Comparison of ENCODE assay signal across 12 cellular contexts in the genomic region with DNA sequence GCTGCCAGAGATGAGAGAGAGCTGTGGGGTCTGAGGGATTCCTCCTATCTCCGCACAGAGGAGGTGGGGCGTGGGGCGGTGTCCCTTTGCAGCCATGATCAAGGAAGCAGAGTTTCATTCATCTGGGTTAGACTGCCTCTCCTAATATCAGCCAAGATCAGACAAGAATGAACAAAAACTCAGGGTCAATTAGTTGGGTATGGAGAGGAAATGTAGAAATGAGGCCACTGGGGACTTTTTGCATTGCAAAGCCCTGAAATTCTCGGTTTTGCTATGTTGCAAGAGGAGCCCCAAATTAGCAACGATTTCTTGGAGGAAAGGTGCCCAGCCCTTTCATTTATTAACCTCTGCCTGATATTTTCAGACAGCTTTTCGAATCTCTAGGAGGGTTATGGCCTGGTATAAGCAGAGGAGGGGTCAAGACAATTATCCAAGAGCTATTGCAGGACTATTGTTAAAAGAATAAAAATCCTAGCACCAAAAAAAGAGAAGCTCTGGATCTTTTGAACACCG. TPM values are rescaled to one million over a fixed set of nuclear protein-coding genes. Genes with fewer than 3 reads are reported as not detected.
DNase-seq lines count a peak whose midpoint lies in the region; ATAC-seq and TF ChIP-seq lines count a peak whose summit lies in the region.
"Had no signal": no experiment of that assay in that cellular context is flagged by ENCODE, and none has a peak within 500 bp of the region (broad histone marks: within the 10 kb centered on the region; RNA-seq: fewer than 3 reads in every experiment).

No MANE protein-coding gene starts in this region.

- H3K27me3 Mint-ChIP-seq in Caco-2 (ENCODE audit: insufficient read depth, unreplicated experiment): no peaks in the 10 kb centered on the region

- H3K36me3 ChIP-seq in OCI-LY3 (replicated peaks; ENCODE audit: low read depth, low read length) (no peaks in the 10 kb centered on the region), Caco-2 (ENCODE audit: control insufficient read depth, insufficient read depth, low read length) (no peaks in the 10 kb centered on the region)
- H3K36me3 ChIP-seq: esophagus muscularis mucosa had no signal

- no TSS peak for BruUV-seq in Caco-2 (replicated peaks; lab: Mats Ljungman, UMichigan)

- no peaks in the 10 kb centered on the region for H3K79me2 ChIP-seq in OCI-LY3 (ENCODE audit: low read length)

- H3K4me1 ChIP-seq in OCI-LY3 (ENCODE audit: low read length): peaks cover 35% of the 10 kb centered on the region
- no peaks in the 10 kb centered on the region for H3K4me1 ChIP-seq in Caco-2
- H3K4me1 ChIP-seq: esophagus muscularis mucosa had no signal

- H2AFZ ChIP-seq in OCI-LY3 (ENCODE audit: low read depth, low read length): no peak overlapping the region

- H4K20me1 ChIP-seq in OCI-LY3 (ENCODE audit: insufficient read depth, low read length): no peaks in the 10 kb centered on the region

- TF ChIP-seq CTCF in OCI-LY3 (IDR thresholded peaks at IDR 0.05; ENCODE audit: low read depth, low read length): no peak
- TF ChIP-seq CTCF in Caco-2 (IDR thresholded peaks at IDR 0.05; ENCODE audit: insufficient read depth in 1 of 2, low read depth in 1 of 2, low read length in 1 of 2, severe bottlenecking in 1 of 2, unreplicated experiment in 1 of 2): no peak

- H3K4me2 ChIP-seq in OCI-LY3 (ENCODE audit: low read length): peak overlapping the region; percentile 80

- peak overlapping the region; percentile 30; the same call in 1 of the 2 replicates for H3K9ac ChIP-seq in OCI-LY3 (ENCODE audit: low read length)

- H3K27ac ChIP-seq in OCI-LY3 (ENCODE audit: low read length): peak overlapping the region; percentile 35; the same call in 1 of the 2 replicates
- H3K27ac ChIP-seq: esophagus muscularis mucosa had no signal

- H3K9me3 ChIP-seq in OCI-LY3 (ENCODE audit: insufficient read depth, low read length): no peaks in the 10 kb centered on the region
- H3K9me3 ChIP-seq in Caco-2: no peaks in the 10 kb centered on the region
- H3K9me3 ChIP-seq: esophagus muscularis mucosa had no signal

- H3K4me3 ChIP-seq in GM08714 (ENCODE audit: low read length) (peak overlapping the region; percentile 49; the same call in 1 of the 2 replicates), OCI-LY3 (ENCODE audit: low read length) (peak overlapping the region; percentile 66), Caco-2 (ENCODE audit: low read depth, low read length) (no peak overlapping the region)
- H3K4me3 ChIP-seq: esophagus muscularis mucosa had no signal

- no peak overlapping the region for H3K27ac Mint-ChIP-seq in Caco-2 (ENCODE audit: unreplicated experiment)

- peak; percentile 72 for ATAC-seq in GM19395 (IDR thresholded peaks at IDR 0.05; ENCODE audit: unreplicated experiment)
- ATAC-seq in HG02973 (IDR thresholded peaks at IDR 0.05; ENCODE audit: unreplicated experiment): peak; percentile 48

- DNase-seq in kidney tubule cell (ENCODE audit: low spot score): no peak
- no peak for DNase-seq in globus pallidus (ENCODE audit: low spot score)
- no peak for DNase-seq in Caco-2
- no peak for DNase-seq in NCI-H2196 (lab: John Stamatoyannopoulos, UW; ENCODE audit: unreplicated experiment)
- DNase-seq: activated CD4-positive, alpha-beta T cell treated with anti-CD3 and anti-CD28 coated beads, Interleukin-2, amount 50 U/mL, for 1 hour; aorta; left cardiac atrium had no signal

- H3K36me3 Mint-ChIP-seq in Caco-2 (ENCODE audit: insufficient read depth, unreplicated experiment): no peaks in the 10 kb centered on the region

- no peaks in the 10 kb centered on the region for H3K27me3 ChIP-seq in OCI-LY3 (ENCODE audit: low read depth, low read length)
- no peaks in the 10 kb centered on the region for H3K27me3 ChIP-seq in Caco-2 (replicated peaks; ENCODE audit: control insufficient read depth, insufficient read depth, low read length)
- H3K27me3 ChIP-seq: esophagus muscularis mucosa had no signal

- H3K4me1 Mint-ChIP-seq in Caco-2 (ENCODE audit: low read depth, unreplicated experiment): no peaks in the 10 kb centered on the region

- CTCF ChIA-PET in Caco-2 (lab: Charles Lee): interaction anchor here (0.5 kb wide), 1 partner anchor 15 kb away, joined by 7 read pairs; no protein-coding TSS in a partner anchor

- no peaks in the 10 kb centered on the region for H3K9me3 Mint-ChIP-seq in Caco-2 (ENCODE audit: unreplicated experiment)

- POLR2A ChIA-PET in Caco-2 (lab: Charles Lee): no interaction called here

- intact Hi-C loops in Caco-2 (cut with micrococcal nuclease; ENCODE audit: unreplicated experiment): no loop called here

- no peak overlapping the region for H3K4me3 Mint-ChIP-seq in Caco-2 (ENCODE audit: unreplicated experiment)

RNA-seq across cellular contexts. Expression of a gene that starts 34.3 kb away (rescaled TPM):
- total RNA-seq in Caco-2 (2022): 76.3 and 100 TPM in 2 replicates
